Comparison of ENCODE assay signal across 9 cellular contexts in genomic region chr4:106314960-106315359, GRCh38. TPM values are rescaled to one million over a fixed set of nuclear protein-coding genes. Genes with fewer than 3 reads are reported as not detected.
A peak's percentile ranks its signal among the peaks of the same experiment; 100 is the strongest.
DNase-seq lines count a peak whose midpoint lies in the region; ATAC-seq and TF ChIP-seq lines count a peak whose summit lies in the region.
"Had no signal": no experiment of that assay in that cellular context is flagged by ENCODE, and none has a peak within 500 bp of the region (broad histone marks: within the 10 kb centered on the region; RNA-seq: fewer than 3 reads in every experiment).

No MANE protein-coding gene starts in this region.

- ATAC-seq in esophagus mucosa, result no peak
- no peak for ATAC-seq in stimulated activated naive CD8-positive, alpha-beta T cell treated with anti-CD3 and anti-CD28 coated beads, Interleukin-15, amount 100 ng/mL, for 72 hours

- H3K27ac Mint-ChIP-seq in stimulated activated naive CD8-positive, alpha-beta T cell treated with anti-CD3 and anti-CD28 coated beads, Interleukin-15, amount 100 ng/mL, for 72 hours, result peak overlapping the region in 1 of 2 donors; percentile 29

- H3K9me3 Mint-ChIP-seq in stimulated activated naive CD8-positive, alpha-beta T cell treated with anti-CD3 and anti-CD28 coated beads, Interleukin-15, amount 100 ng/mL, for 72 hours, result no peaks in the 10 kb centered on the region

- no peaks in the 10 kb centered on the region for H3K27me3 Mint-ChIP-seq in stimulated activated naive CD8-positive, alpha-beta T cell treated with anti-CD3 and anti-CD28 coated beads, Interleukin-15, amount 100 ng/mL, for 72 hours

- peak overlapping the region; percentile 68 for H3K4me3 ChIP-seq in GM12864 (ENCODE audit: low read depth, low read length)
- H3K4me3 ChIP-seq in fibroblast of the aortic adventitia (ENCODE audit: low read depth, low read length), result peak overlapping the region; percentile 95
- H3K4me3 ChIP-seq in skeletal muscle cell (ENCODE audit: low read depth, low read length), result peak overlapping the region; percentile 88

- peaks cover 45% of the 10 kb centered on the region for H3K4me1 Mint-ChIP-seq in stimulated activated naive CD8-positive, alpha-beta T cell treated with anti-CD3 and anti-CD28 coated beads, Interleukin-15, amount 100 ng/mL, for 72 hours

- no peak for TF ChIP-seq CTCF in GM12864 (IDR thresholded peaks at IDR 0.05; ENCODE audit: low read depth, low read length, missing control alignments)
- TF ChIP-seq CTCF in fibroblast of the aortic adventitia (IDR thresholded peaks at IDR 0.05; ENCODE audit: insufficient read depth, low read length), result no peak

- DNase-seq in GM12864 (ENCODE audit: low read depth) (no peak), OCI-M1 (lab: John Stamatoyannopoulos, UW) (peak; percentile 40), fibroblast of the aortic adventitia (ENCODE audit: low read depth) (no peak), skeletal muscle cell (ENCODE audit: low read depth) (no peak), NCI-H128 (lab: John Stamatoyannopoulos, UW; ENCODE audit: unreplicated experiment) (no peak)
- DNase-seq in activated CD4-positive, CD25-positive, alpha-beta regulatory T cell treated with anti-CD3 and anti-CD28 coated beads, Interleukin-2, amount 50 U/mL, for 72 hours, result no peak
- no peak for DNase-seq in stimulated activated naive CD8-positive, alpha-beta T cell treated with anti-CD3 and anti-CD28 coated beads, Interleukin-15, amount 100 ng/mL, for 72 hours
- DNase-seq: NK-92 treated with Interleukin-12 subunit alpha and Interleukin-12 subunit beta, amount 100 ng/mL, for 24 hours had no signal

- no peak overlapping the region for H3K4me3 Mint-ChIP-seq in stimulated activated naive CD8-positive, alpha-beta T cell treated with anti-CD3 and anti-CD28 coated beads, Interleukin-15, amount 100 ng/mL, for 72 hours

RNA-seq across cellular contexts. Expression of gene TBCK, which starts 1.0 kb away (rescaled TPM):
- total RNA-seq in fibroblast of the aortic adventitia (ENCODE audit: low replicate concordance), result 59.7 and 163 TPM in 2 replicates
- total RNA-seq in esophagus mucosa, result 21.6 TPM

RNA-seq across cellular contexts. Expression of gene AIMP1, which starts 1.4 kb away (rescaled TPM):
- total RNA-seq in fibroblast of the aortic adventitia (ENCODE audit: low replicate concordance) (29.9 and 30.7 TPM in 2 replicates), esophagus mucosa (32.8 TPM)

RNA-seq across cellular contexts. Expression of gene GIMD1, which starts 53.6 kb away (rescaled TPM):
- total RNA-seq in fibroblast of the aortic adventitia (ENCODE audit: low replicate concordance), result not detected in 2 replicates
- not detected for total RNA-seq in esophagus mucosa
